8 cellular contexts compared by ENCODE assay signal in the genomic region with DNA sequence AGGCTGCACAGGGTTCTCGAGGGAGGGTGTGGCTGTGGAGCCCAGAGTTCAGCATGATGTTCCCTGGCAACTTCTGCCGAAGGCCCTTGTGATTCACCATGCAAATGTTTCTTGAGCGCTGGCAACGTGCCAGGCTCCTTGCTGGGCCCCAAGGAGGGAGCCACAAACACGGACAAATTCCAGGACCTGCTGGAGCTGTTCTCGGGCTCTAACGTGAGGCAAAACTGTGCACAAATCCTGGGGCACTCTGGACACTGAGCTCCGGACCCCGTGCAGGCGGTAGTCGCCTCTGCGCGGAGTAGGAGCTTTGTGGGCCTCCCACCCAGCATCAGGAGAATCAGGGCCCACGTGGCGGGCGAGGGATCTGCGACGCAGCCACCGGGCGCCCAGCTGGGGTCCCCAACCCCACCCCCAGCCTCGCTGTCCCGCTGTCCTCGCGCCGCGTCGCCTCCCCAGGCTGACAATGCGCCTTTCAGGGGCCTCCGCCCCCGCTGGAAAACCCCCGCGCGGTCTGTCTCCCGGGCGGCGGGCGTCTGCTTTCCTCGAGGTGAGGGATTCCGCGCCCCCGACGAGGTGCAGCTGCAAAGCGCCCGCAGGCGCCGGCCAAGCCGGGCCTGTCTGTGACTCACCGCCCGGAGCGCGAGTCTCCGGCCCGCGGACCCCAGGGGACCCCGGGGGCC. TPM values are rescaled to one million over a fixed set of nuclear protein-coding genes. Genes with fewer than 3 reads are reported as not detected.
DNase-seq lines count a peak whose midpoint lies in the region; ATAC-seq and TF ChIP-seq lines count a peak whose summit lies in the region.

No MANE protein-coding gene starts in this region.

- H3K79me2 ChIP-seq in osteoblast (ENCODE audit: insufficient read depth, low read length) = no peaks in the 10 kb centered on the region

- H3K36me3 ChIP-seq in osteoblast (ENCODE audit: insufficient read depth, low read length) = no peaks in the 10 kb centered on the region

- no peak for ATAC-seq in GM19328 (IDR thresholded peaks at IDR 0.05; ENCODE audit: unreplicated experiment)

- H4K20me1 ChIP-seq in osteoblast (ENCODE audit: insufficient read depth, low read length) = no peaks in the 10 kb centered on the region

- H3K4me2 ChIP-seq in osteoblast (ENCODE audit: insufficient read depth, low read length) = peak overlapping the region; percentile 64

- peak overlapping the region; percentile 2 for H2AFZ ChIP-seq in osteoblast (ENCODE audit: low read length)

- no peak for TF ChIP-seq CTCF in osteoblast (IDR thresholded peaks at IDR 0.05; ENCODE audit: extremely low read depth, low read depth, low read length)

- H3K27ac ChIP-seq in osteoblast (ENCODE audit: low read depth, low read length) = peak overlapping the region; percentile 87

- no peak for TF ChIP-seq POLR2A in erythroblast (IDR thresholded peaks at IDR 0.05; ENCODE audit: low read length)

- DNase-seq in EH (ENCODE audit: low read depth) (peak; percentile 87), NCI-H460 (ENCODE audit: extremely low read depth, low read depth) (peak; percentile 51), erythroblast (lab: John Stamatoyannopoulos, UW) (peak; percentile 70 to 82), osteoblast (ENCODE audit: insufficient read length, low spot score, missing footprints) (peak; percentile 92), COR-L47 (lab: John Stamatoyannopoulos, UW) (no peak), Kasumi-1 (lab: John Stamatoyannopoulos, UW) (no peak), GF-D8 (lab: John Stamatoyannopoulos, UW) (no peak)

- H3K9me3 ChIP-seq in osteoblast (ENCODE audit: low read depth, low read length) = no peaks in the 10 kb centered on the region

- peaks cover 65% of the 10 kb centered on the region for H3K4me1 ChIP-seq in osteoblast (ENCODE audit: insufficient read depth, low read length)

- H3K4me3 ChIP-seq in osteoblast (ENCODE audit: insufficient read depth, low read length) = peak overlapping the region; percentile 28

- no peaks in the 10 kb centered on the region for H3K27me3 ChIP-seq in osteoblast (ENCODE audit: insufficient read depth, low read length)

RNA-seq across cellular contexts. Expression of a gene that starts 31.7 kb away (rescaled TPM):
- 0.02 TPM in 1 of 2 replicates, not detected in the other for total RNA-seq in NCI-H460 (2014; rRNA removed; shearing (Covaris generic))
- not detected in 2 replicates for polyA plus RNA-seq in NCI-H460 (2014; cell fraction: nucleus; rRNA removed)
- total RNA-seq in osteoblast = 30.4 and 62.5 TPM in 2 replicates

RNA-seq across cellular contexts. Expression of a gene that starts 40.9 kb away (rescaled TPM):
- not detected in 2 replicates for total RNA-seq in NCI-H460 (2014; rRNA removed; shearing (Covaris generic))
- not detected in 2 replicates for polyA plus RNA-seq in NCI-H460 (2014; cell fraction: nucleus; rRNA removed)
- total RNA-seq in osteoblast = 0.29 and 0.72 TPM in 2 replicates

Comparison
In these comparisons a context has a peak if more than half of its experiments do, and no peak if none do; other contexts are left out.
1. DNase-seq: peak in EH (single experiment), NCI-H460 (single experiment), erythroblast (2 of 2) and osteoblast (single experiment); none in COR-L47 (single experiment), Kasumi-1 (0 of 2) and GF-D8 (single experiment).
2. RNA of a gene that starts 31.7 kb away (total RNA-seq): 30.4 to 62.5 TPM in osteoblast; 0.02 TPM in NCI-H460; every median in the first group is over 10 times any median in the second.